ENCODE assay signal across 24 cellular contexts in the genomic region with DNA sequence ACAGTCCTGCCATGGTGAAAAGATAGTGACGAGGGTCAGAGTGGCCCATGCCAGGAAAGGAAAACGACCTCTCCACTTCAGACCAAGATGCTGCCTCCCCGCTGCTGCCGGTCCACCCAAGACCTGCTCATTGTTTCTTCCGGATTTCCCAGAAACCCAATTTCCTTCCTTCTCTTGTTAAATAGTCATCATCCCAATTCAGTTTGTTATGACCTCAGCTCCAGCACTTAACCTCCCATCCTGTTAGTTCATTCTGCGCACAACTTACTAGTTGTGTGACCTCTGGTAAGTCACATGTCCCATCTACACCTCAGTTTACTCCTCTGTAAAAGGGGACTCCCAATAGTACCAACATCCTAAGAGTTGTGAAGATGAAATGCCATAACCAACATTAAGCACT. TPM values are rescaled to one million over a fixed set of nuclear protein-coding genes. Genes with fewer than 3 reads are reported as not detected.
DNase-seq lines count a peak whose midpoint lies in the region; ATAC-seq and TF ChIP-seq lines count a peak whose summit lies in the region.
"Had no signal": no experiment of that assay in that cellular context is flagged by ENCODE, and none has a peak within 500 bp of the region (broad histone marks: within the 10 kb centered on the region; RNA-seq: fewer than 3 reads in every experiment).

No MANE protein-coding gene starts in this region.

- CTCF ChIA-PET in WTC11 (lab: Charles Lee) = interaction anchor here (13.1 kb wide), 1 partner anchor 59 kb away, joined by 906 read pairs; a partner anchor contains a TSS

- H2AFZ ChIP-seq in parathyroid adenoma = no peak overlapping the region

- intact Hi-C loops in tibial artery (cut with DNase I; ENCODE audit: low total_unique reads) = no loop called here

- no peaks in the 10 kb centered on the region for H3K79me2 ChIP-seq in parathyroid adenoma

- H3K9me3 ChIP-seq in parathyroid adenoma (ENCODE audit: control insufficient read depth, low read length) = no peaks in the 10 kb centered on the region
- H3K9me3 ChIP-seq in tibial artery = no peaks in the 10 kb centered on the region
- H3K9me3 ChIP-seq: A549, Caco-2, left lung, upper lobe of right lung had no signal

- H3K27ac Mint-ChIP-seq in activated naive CD4-positive, alpha-beta T cell treated with anti-CD3 and anti-CD28 coated beads, Interleukin-2, amount 50 U/mL, for 72 hours = peak overlapping the region; percentile 3 to 21
- no peak overlapping the region for H3K27ac Mint-ChIP-seq in WTC11

- no peaks in the 10 kb centered on the region for H3K27me3 ChIP-seq in parathyroid adenoma (ENCODE audit: control insufficient read depth, insufficient read depth, low read length)
- H3K27me3 ChIP-seq in tibial artery = no peaks in the 10 kb centered on the region
- H3K27me3 ChIP-seq: left lung, upper lobe of right lung had no signal

- H3K27ac ChIP-seq in parathyroid adenoma = peak overlapping the region; percentile 44
- H3K27ac ChIP-seq in tibial artery = peak overlapping the region; percentile 85 to 86
- H3K27ac ChIP-seq: A549 had no signal

- H3K4me1 Mint-ChIP-seq in WTC11 = peaks cover 7% of the 10 kb centered on the region

- H3K36me3 Mint-ChIP-seq in activated naive CD4-positive, alpha-beta T cell treated with anti-CD3 and anti-CD28 coated beads, Interleukin-2, amount 50 U/mL, for 72 hours = peaks cover 0 to 19% of the 10 kb centered on the region in 2 donors
- peaks cover 19% of the 10 kb centered on the region for H3K36me3 Mint-ChIP-seq in WTC11

- H3K27me3 Mint-ChIP-seq in WTC11 (ENCODE audit: low read depth) = no peaks in the 10 kb centered on the region

- no peak overlapping the region for H3K4me2 ChIP-seq in parathyroid adenoma (ENCODE audit: low read length)
- H3K4me2 ChIP-seq: A549 had no signal

- no peak overlapping the region for H3K9ac ChIP-seq in parathyroid adenoma

- POLR2A ChIA-PET in WTC11 (lab: Charles Lee) = no interaction called here

- no peak for TF ChIP-seq CTCF in parathyroid adenoma (IDR thresholded peaks at IDR 0.05)
- no peak for TF ChIP-seq CTCF in tibial artery (IDR thresholded peaks at IDR 0.05)
- TF ChIP-seq CTCF in WTC11 (IDR thresholded peaks at IDR 0.05) = no peak

- H3K36me3 ChIP-seq in parathyroid adenoma (ENCODE audit: control insufficient read depth, insufficient read depth, low read length) = no peaks in the 10 kb centered on the region
- H3K36me3 ChIP-seq in tibial artery = peaks cover 0 to 29% (median 9%) of the 10 kb centered on the region in 3 donors

- ATAC-seq in activated naive CD4-positive, alpha-beta T cell treated with anti-CD3 and anti-CD28 coated beads, Interleukin-2, amount 50 U/mL, for 72 hours = no peak
- ATAC-seq in GM19023 (IDR thresholded peaks at IDR 0.05; ENCODE audit: unreplicated experiment) (no peak), WTC11 (no peak)
- ATAC-seq: A549, left lung, upper lobe of right lung had no signal

- H3K4me3 ChIP-seq in parathyroid adenoma (ENCODE audit: low read depth, low read length) = no peak overlapping the region
- H3K4me3 ChIP-seq in tibial artery = no peak overlapping the region
- H3K4me3 ChIP-seq: A549, left lung, upper lobe of right lung had no signal

- H3K4me3 Mint-ChIP-seq in WTC11 = no peak overlapping the region

- no peaks in the 10 kb centered on the region for H3K9me3 Mint-ChIP-seq in activated naive CD4-positive, alpha-beta T cell treated with anti-CD3 and anti-CD28 coated beads, Interleukin-2, amount 50 U/mL, for 72 hours
- no peaks in the 10 kb centered on the region for H3K9me3 Mint-ChIP-seq in WTC11

- DNase-seq in activated naive CD4-positive, alpha-beta T cell treated with anti-CD3 and anti-CD28 coated beads, Interleukin-2, amount 50 U/mL, for 72 hours (ENCODE audit: low spot score in 2 of 2) = no peak
- no peak for DNase-seq in activated naive CD4-positive, alpha-beta T cell treated with Interleukin-2 at 50 U/mL for 16 hours
- DNase-seq in dermis blood vessel endothelial cell (peak; percentile 89), tibial artery (no peak), GM19240 (ENCODE audit: insufficient read length, low spot score) (no peak), WTC11 (ENCODE audit: low spot score) (no peak)
- DNase-seq: activated CD4-positive, alpha-beta T cell treated with anti-CD3 and anti-CD28 coated beads, Interleukin-2, amount 50 U/mL, for 1 hour; activated CD8-positive, alpha-beta memory T cell treated with anti-CD3 and anti-CD28 coated beads, Interleukin-2, amount 50 U/mL, for 48 hours; Caco-2; effector memory CD4-positive, alpha-beta T cell; KBM-7; left lung; NCI-H187 treated with DMSO at 0.1 percent for 48 hours; NCI-H2227 treated with DMSO at 0.1 percent for 48 hours; NCI-H82; occipital lobe; OCI-M1; SHP77; stimulated activated CD4-positive, alpha-beta T cell treated with anti-CD3 and anti-CD28 coated beads, Interleukin-1b, Interleukin-23, amount 100 ng/mL, for 48 hours; stimulated activated naive CD4-positive, alpha-beta T cell; upper lobe of right lung had no signal

- H3K4me1 ChIP-seq in parathyroid adenoma = peaks cover 2% of the 10 kb centered on the region
- peaks cover 8 to 71% (median 54%) of the 10 kb centered on the region in 4 donors for H3K4me1 ChIP-seq in tibial artery
- H3K4me1 ChIP-seq: Caco-2 had no signal

TF ChIP-seq in WTC11, 78 proteins besides CTCF, POLR2A, EP300 and RAD21 (continues in another document):
- TF ChIP-seq NR3C1 (CRISPR knock-in tag; conservative IDR thresholded peaks at IDR 0.05; ENCODE audit: low read depth) (no peak), NR2C2 (CRISPR knock-in tag; IDR thresholded peaks at IDR 0.05) (no peak), SP1 (CRISPR knock-in tag; conservative IDR thresholded peaks at IDR 0.05) (no peak), ZNF138 (CRISPR knock-in tag; conservative IDR thresholded peaks at IDR 0.05) (no peak), MXD4 (CRISPR knock-in tag; IDR thresholded peaks at IDR 0.05; ENCODE audit: borderline replicate concordance) (no peak), FOXJ3 (CRISPR knock-in tag; IDR thresholded peaks at IDR 0.05; ENCODE audit: borderline replicate concordance) (no peak), ATF1 (CRISPR knock-in tag; IDR thresholded peaks at IDR 0.05) (no peak)
- TF ChIP-seq, protein P1, sequence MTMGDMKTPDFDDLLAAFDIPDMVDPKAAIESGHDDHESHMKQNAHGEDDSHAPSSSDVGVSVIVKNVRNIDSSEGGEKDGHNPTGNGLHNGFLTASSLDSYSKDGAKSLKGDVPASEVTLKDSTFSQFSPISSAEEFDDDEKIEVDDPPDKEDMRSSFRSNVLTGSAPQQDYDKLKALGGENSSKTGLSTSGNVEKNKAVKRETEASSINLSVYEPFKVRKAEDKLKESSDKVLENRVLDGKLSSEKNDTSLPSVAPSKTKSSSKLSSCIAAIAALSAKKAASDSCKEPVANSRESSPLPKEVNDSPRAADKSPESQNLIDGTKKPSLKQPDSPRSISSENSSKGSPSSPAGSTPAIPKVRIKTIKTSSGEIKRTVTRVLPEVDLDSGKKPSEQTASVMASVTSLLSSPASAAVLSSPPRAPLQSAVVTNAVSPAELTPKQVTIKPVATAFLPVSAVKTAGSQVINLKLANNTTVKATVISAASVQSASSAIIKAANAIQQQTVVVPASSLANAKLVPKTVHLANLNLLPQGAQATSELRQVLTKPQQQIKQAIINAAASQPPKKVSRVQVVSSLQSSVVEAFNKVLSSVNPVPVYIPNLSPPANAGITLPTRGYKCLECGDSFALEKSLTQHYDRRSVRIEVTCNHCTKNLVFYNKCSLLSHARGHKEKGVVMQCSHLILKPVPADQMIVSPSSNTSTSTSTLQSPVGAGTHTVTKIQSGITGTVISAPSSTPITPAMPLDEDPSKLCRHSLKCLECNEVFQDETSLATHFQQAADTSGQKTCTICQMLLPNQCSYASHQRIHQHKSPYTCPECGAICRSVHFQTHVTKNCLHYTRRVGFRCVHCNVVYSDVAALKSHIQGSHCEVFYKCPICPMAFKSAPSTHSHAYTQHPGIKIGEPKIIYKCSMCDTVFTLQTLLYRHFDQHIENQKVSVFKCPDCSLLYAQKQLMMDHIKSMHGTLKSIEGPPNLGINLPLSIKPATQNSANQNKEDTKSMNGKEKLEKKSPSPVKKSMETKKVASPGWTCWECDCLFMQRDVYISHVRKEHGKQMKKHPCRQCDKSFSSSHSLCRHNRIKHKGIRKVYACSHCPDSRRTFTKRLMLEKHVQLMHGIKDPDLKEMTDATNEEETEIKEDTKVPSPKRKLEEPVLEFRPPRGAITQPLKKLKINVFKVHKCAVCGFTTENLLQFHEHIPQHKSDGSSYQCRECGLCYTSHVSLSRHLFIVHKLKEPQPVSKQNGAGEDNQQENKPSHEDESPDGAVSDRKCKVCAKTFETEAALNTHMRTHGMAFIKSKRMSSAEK (CRISPR knock-in tag; IDR thresholded peaks at IDR 0.05; ENCODE audit: borderline replicate concordance) = no peak
- TF ChIP-seq, protein P2, sequence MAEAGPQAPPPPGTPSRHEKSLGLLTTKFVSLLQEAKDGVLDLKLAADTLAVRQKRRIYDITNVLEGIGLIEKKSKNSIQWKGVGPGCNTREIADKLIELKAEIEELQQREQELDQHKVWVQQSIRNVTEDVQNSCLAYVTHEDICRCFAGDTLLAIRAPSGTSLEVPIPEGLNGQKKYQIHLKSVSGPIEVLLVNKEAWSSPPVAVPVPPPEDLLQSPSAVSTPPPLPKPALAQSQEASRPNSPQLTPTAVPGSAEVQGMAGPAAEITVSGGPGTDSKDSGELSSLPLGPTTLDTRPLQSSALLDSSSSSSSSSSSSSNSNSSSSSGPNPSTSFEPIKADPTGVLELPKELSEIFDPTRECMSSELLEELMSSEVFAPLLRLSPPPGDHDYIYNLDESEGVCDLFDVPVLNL (CRISPR knock-in tag; IDR thresholded peaks at IDR 0.05; ENCODE audit: borderline replicate concordance, low read depth) = no peak
- TF ChIP-seq, protein P3, sequence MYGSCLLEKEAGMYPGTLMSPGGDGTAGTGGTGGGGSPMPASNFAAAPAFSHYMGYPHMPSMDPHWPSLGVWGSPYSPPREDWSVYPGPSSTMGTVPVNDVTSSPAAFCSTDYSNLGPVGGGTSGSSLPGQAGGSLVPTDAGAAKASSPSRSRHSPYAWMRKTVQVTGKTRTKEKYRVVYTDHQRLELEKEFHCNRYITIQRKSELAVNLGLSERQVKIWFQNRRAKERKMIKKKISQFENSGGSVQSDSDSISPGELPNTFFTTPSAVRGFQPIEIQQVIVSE (CRISPR knock-in tag; IDR thresholded peaks at IDR 0.05; ENCODE audit: borderline replicate concordance) = no peak

RNA-seq across cellular contexts. Expression of a gene that starts 29.9 kb away (rescaled TPM):
- 100 to 1,000 TPM in 1 of 2 donors, 10 to 100 TPM in 1; 54.6 to 138 TPM for total RNA-seq in activated naive CD4-positive, alpha-beta T cell treated with anti-CD3 and anti-CD28 coated beads, Interleukin-2, amount 50 U/mL, for 72 hours
- total RNA-seq in dermis blood vessel endothelial cell = 28.2 and 37.0 TPM in 2 replicates
- total RNA-seq in WTC11 (2021) = 43.7 to 47.7 TPM (median 44.6 TPM) in 3 replicates

RNA-seq across cellular contexts. Expression of a gene that starts 53.0 kb away (rescaled TPM):
- total RNA-seq in activated naive CD4-positive, alpha-beta T cell treated with anti-CD3 and anti-CD28 coated beads, Interleukin-2, amount 50 U/mL, for 72 hours = 10 to 100 TPM; 26.3 to 65.6 TPM
- total RNA-seq in dermis blood vessel endothelial cell (29.3 and 37.3 TPM in 2 replicates), WTC11 (2021) (20.8 to 27.7 TPM (median 22.6 TPM) in 3 replicates)
